8 cellular contexts compared by ENCODE assay signal in genomic region chr14:73741876-73742519, GRCh38. TPM values are rescaled to one million over a fixed set of nuclear protein-coding genes. Genes with fewer than 3 reads are reported as not detected.
DNase-seq lines count a peak whose midpoint lies in the region; ATAC-seq and TF ChIP-seq lines count a peak whose summit lies in the region.

No MANE protein-coding gene starts in this region.

- H3K9me3 ChIP-seq in spleen: no peaks in the 10 kb centered on the region

- 16 to 20% (median 19%) methylated on average over 17 of the region's 17 CpGs for WGBS in spleen, 5 donors

- DNase-seq in activated CD8-positive, alpha-beta memory T cell treated with anti-CD3 and anti-CD28 coated beads for 24 hours: peak; percentile 85
- DNase-seq in activated CD8-positive, alpha-beta memory T cell treated with anti-CD3 and anti-CD28 coated beads, Interleukin-2, amount 50 U/mL, for 4 hours: no peak
- no peak for DNase-seq in activated T-helper 1 cell treated with anti-CD3 and anti-CD28 coated beads, Interleukin-12 subunit alpha, Interleukin-12 subunit beta, Interleukin-2, Interleukin-4 antibody, amounts not matched to agents 30 ng/mL and 10 ng/mL and 1 ng/mL, durations not matched to agents 14 hours and 24 hours and 36 hours (ENCODE audit: low spot score)
- DNase-seq in left ventricle myocardium superior: no peak
- DNase-seq in spleen: peak; percentile 79
- DNase-seq in NCI-H510A treated with DMSO at 0.1 percent for 48 hours (lab: John Stamatoyannopoulos, UW): no peak
- no peak for DNase-seq in GM10248 (ENCODE audit: extremely low spot score)

- H3K27me3 ChIP-seq in spleen (replicated peaks in 1 of 7): no peaks in the 10 kb centered on the region

- peaks cover 0 to 40% (median 28%) of the 10 kb centered on the region in 6 donors for H3K36me3 ChIP-seq in spleen

- H3K27me3 Mint-ChIP-seq in activated T-helper 1 cell treated with anti-CD3 and anti-CD28 coated beads, Interleukin-12 subunit alpha, Interleukin-12 subunit beta, Interleukin-2, Interleukin-4 antibody, amounts not matched to agents 30 ng/mL and 10 ng/mL and 1 ng/mL, durations not matched to agents 14 hours and 24 hours and 36 hours (ENCODE audit: insufficient read depth): no peaks in the 10 kb centered on the region

- H3K27ac ChIP-seq in spleen: peak overlapping the region; percentile 30 to 97 (median 84)

- peaks cover 3% of the 10 kb centered on the region for H3K36me3 Mint-ChIP-seq in activated T-helper 1 cell treated with anti-CD3 and anti-CD28 coated beads, Interleukin-12 subunit alpha, Interleukin-12 subunit beta, Interleukin-2, Interleukin-4 antibody, amounts not matched to agents 30 ng/mL and 10 ng/mL and 1 ng/mL, durations not matched to agents 14 hours and 24 hours and 36 hours (ENCODE audit: low read depth)

- ATAC-seq in left ventricle myocardium superior (peak; percentile 2), GM21515 (IDR thresholded peaks at IDR 0.05; ENCODE audit: unreplicated experiment) (no peak)

- H3K4me1 ChIP-seq in spleen: peaks cover 76 to 90% (median 87%) of the 10 kb centered on the region in 6 donors

- TF ChIP-seq POLR2A in spleen (IDR thresholded peaks at IDR 0.05): no peak

- H3K4me3 Mint-ChIP-seq in activated T-helper 1 cell treated with anti-CD3 and anti-CD28 coated beads, Interleukin-12 subunit alpha, Interleukin-12 subunit beta, Interleukin-2, Interleukin-4 antibody, amounts not matched to agents 30 ng/mL and 10 ng/mL and 1 ng/mL, durations not matched to agents 14 hours and 24 hours and 36 hours: peak overlapping the region; percentile 83

- peaks cover 68% of the 10 kb centered on the region for H3K4me1 Mint-ChIP-seq in activated T-helper 1 cell treated with anti-CD3 and anti-CD28 coated beads, Interleukin-12 subunit alpha, Interleukin-12 subunit beta, Interleukin-2, Interleukin-4 antibody, amounts not matched to agents 30 ng/mL and 10 ng/mL and 1 ng/mL, durations not matched to agents 14 hours and 24 hours and 36 hours (ENCODE audit: low read depth)

- POLR2A ChIA-PET in GM10248 (lab: Yijun Ruan, JAX): interaction anchor here (0.6 to 3.9 kb wide), 5 partner anchors 12 to 110 kb away, joined by 3 to 26 read pairs (median 4); partner anchors contain the start of gene PTGR2

- peak overlapping the region; percentile 86 for H3K27ac Mint-ChIP-seq in activated T-helper 1 cell treated with anti-CD3 and anti-CD28 coated beads, Interleukin-12 subunit alpha, Interleukin-12 subunit beta, Interleukin-2, Interleukin-4 antibody, amounts not matched to agents 30 ng/mL and 10 ng/mL and 1 ng/mL, durations not matched to agents 14 hours and 24 hours and 36 hours

- peak overlapping the region in 7 of 8 donors; percentile 7 to 64 (median 24) for H3K4me3 ChIP-seq in spleen

- CTCF ChIA-PET in GM10248 (lab: Yijun Ruan, JAX): interaction anchor here (0.9 to 11.5 kb wide), 9 partner anchors 10 to 89 kb away, joined by 3 to 128 read pairs (median 6); partner anchors contain the start of gene PNMA1

- peak in 1 of 11 experiments; percentile 3 for TF ChIP-seq CTCF in spleen (IDR thresholded peaks at IDR 0.05 in 8 of 11, conservative IDR thresholded peaks at IDR 0.05 in 3 of 11)
- TF ChIP-seq CTCF in GM10248 (IDR thresholded peaks at IDR 0.05; ENCODE audit: control extremely low read depth, extremely low read depth, low read depth, missing control alignments): no peak

- intact Hi-C loops in activated T-helper 1 cell treated with anti-CD3 and anti-CD28 coated beads, Interleukin-12 subunit alpha, Interleukin-12 subunit beta, Interleukin-2, Interleukin-4 antibody, amounts not matched to agents 30 ng/mL and 10 ng/mL and 1 ng/mL, durations not matched to agents 14 hours and 24 hours and 36 hours (cut with micrococcal nuclease): loop anchor here (1.0 to 10.0 kb wide), 7 partner anchors 12 to 213 kb away; partner anchors contain the start of genes COQ6, FAM161B and ZNF410
- intact Hi-C loops in left ventricle myocardium superior (cut with micrococcal nuclease) (no loop called here), spleen (cut with DNase I; ENCODE audit: low total_unique reads) (no loop called here)

- no peaks in the 10 kb centered on the region for H3K9me3 Mint-ChIP-seq in activated T-helper 1 cell treated with anti-CD3 and anti-CD28 coated beads, Interleukin-12 subunit alpha, Interleukin-12 subunit beta, Interleukin-2, Interleukin-4 antibody, amounts not matched to agents 30 ng/mL and 10 ng/mL and 1 ng/mL, durations not matched to agents 14 hours and 24 hours and 36 hours

RNA-seq across cellular contexts. Expression of gene PNMA1, which starts 27.8 kb away (rescaled TPM):
- total RNA-seq in activated T-helper 1 cell treated with anti-CD3 and anti-CD28 coated beads, Interleukin-12 subunit alpha, Interleukin-12 subunit beta, Interleukin-2, Interleukin-4 antibody, amounts not matched to agents 30 ng/mL and 10 ng/mL and 1 ng/mL, durations not matched to agents 14 hours and 24 hours and 36 hours: 29.7 and 30.6 TPM in 2 replicates
- total RNA-seq in left ventricle myocardium superior (13.9 TPM), spleen (10 to 100 TPM; 21.1 to 31.8 (median 25.4) TPM)
- polyA plus RNA-seq in spleen: 10 to 100 TPM; 13.1 to 19.8 (median 13.8) TPM

Comparison
In these comparisons a context has a peak if more than half of its experiments do, and no peak if none do; other contexts are left out.
1. DNase-seq: peak in activated CD8-positive, alpha-beta memory T cell treated with anti-CD3 and anti-CD28 coated beads for 24 hours (single experiment) and spleen (single experiment); none in activated CD8-positive, alpha-beta memory T cell treated with anti-CD3 and anti-CD28 coated beads, Interleukin-2, amount 50 U/mL, for 4 hours (single experiment), activated T-helper 1 cell treated with anti-CD3 and anti-CD28 coated beads, Interleukin-12 subunit alpha, Interleukin-12 subunit beta, Interleukin-2, Interleukin-4 antibody, amounts not matched to agents 30 ng/mL and 10 ng/mL and 1 ng/mL, durations not matched to agents 14 hours and 24 hours and 36 hours (single experiment), left ventricle myocardium superior (single experiment), NCI-H510A treated with DMSO at 0.1 percent for 48 hours (single experiment) and GM10248 (single experiment).